Comparison of ENCODE assay signal across 14 cellular contexts in the genomic region with DNA sequence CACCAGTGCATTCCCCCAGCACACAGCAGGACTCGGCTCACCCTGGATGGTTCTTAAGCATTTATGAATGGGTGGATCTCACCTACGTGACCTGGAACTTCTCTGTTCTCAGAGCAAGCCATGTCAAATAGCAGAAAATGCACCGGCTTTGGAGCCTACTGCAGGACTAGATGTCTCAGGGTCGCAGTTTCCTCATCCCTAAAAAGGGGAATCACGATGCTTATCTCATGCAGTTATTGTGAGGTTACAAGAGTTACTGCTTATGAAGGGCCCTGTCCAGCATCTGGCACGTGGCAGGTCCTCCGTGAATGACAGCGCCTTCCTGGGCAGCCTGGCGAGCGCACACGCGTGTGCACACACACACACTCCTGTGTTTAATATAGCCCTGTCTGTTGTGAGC.
DNase-seq lines count a peak whose midpoint lies in the region; ATAC-seq and TF ChIP-seq lines count a peak whose summit lies in the region.
"Had no signal": no experiment of that assay in that cellular context is flagged by ENCODE, and none has a peak within 500 bp of the region (broad histone marks: within the 10 kb centered on the region; RNA-seq: fewer than 3 reads in every experiment).

No MANE protein-coding gene starts in this region.

- TF ChIP-seq RAD21 in neural cell (conservative IDR thresholded peaks at IDR 0.05) = no peak

- H3K4me2 ChIP-seq in DND-41 (ENCODE audit: insufficient read depth, low read length) (peak overlapping the region; percentile 38), neural cell (ENCODE audit: low read length) (no peak overlapping the region)

- CTCF ChIA-PET in activated CD4-positive, alpha-beta memory T cell treated with anti-CD3 and anti-CD28 coated beads, Interleukin-2, amount 10 ng/mL, durations not matched to agents 7 days and 5 days (lab: Charles Lee) = interaction anchor here (0.6 kb wide), 1 partner anchor 43 kb away, joined by 4 read pairs; no protein-coding TSS in a partner anchor

- no peaks in the 10 kb centered on the region for H4K20me1 ChIP-seq in DND-41 (ENCODE audit: insufficient read depth, low read length)
- no peaks in the 10 kb centered on the region for H4K20me1 ChIP-seq in neural cell (ENCODE audit: insufficient read depth)

- no peak for DNase-seq in CD14-positive monocyte (ENCODE audit: low spot score)
- no peak for DNase-seq in DND-41
- no peak for DNase-seq in activated CD4-positive, alpha-beta memory T cell treated with anti-CD3 and anti-CD28 coated beads, Interleukin-2, amount 10 ng/mL, durations not matched to agents 7 days and 5 days
- DNase-seq in SK-N-DZ (ENCODE audit: low spot score) = no peak
- DNase-seq: activated CD4-positive, alpha-beta T cell treated with anti-CD3 and anti-CD28 coated beads, Interleukin-2, amount 50 U/mL, for 4 hours; central memory CD4-positive, alpha-beta T cell; NCI-H1417; NCI-H446; stimulated activated CD8-positive, alpha-beta memory T cell treated with anti-CD3 and anti-CD28 coated beads, Interleukin-4, amount 100 ng/mL, for 48 hours had no signal

- no peak overlapping the region for H3K4me3 Mint-ChIP-seq in CD14-positive monocyte
- H3K4me3 Mint-ChIP-seq in activated CD4-positive, alpha-beta memory T cell treated with anti-CD3 and anti-CD28 coated beads, Interleukin-2, amount 10 ng/mL, durations not matched to agents 7 days and 5 days = peak overlapping the region; percentile 4

- TF ChIP-seq CTCF in CD14-positive monocyte (IDR thresholded peaks at IDR 0.05) (no peak), DND-41 (IDR thresholded peaks at IDR 0.05; ENCODE audit: borderline replicate concordance, extremely low read depth, low read length, poor library complexity, severe bottlenecking) (no peak), neural cell (IDR thresholded peaks at IDR 0.05; ENCODE audit: poor library complexity, severe bottlenecking) (no peak)

- H3F3A ChIP-seq in neural cell (ENCODE audit: insufficient read depth, low read length, poor library complexity, severe bottlenecking) = peaks cover 5% of the 10 kb centered on the region

- no peak for TF ChIP-seq EP300 in neural cell (conservative IDR thresholded peaks at IDR 0.05; ENCODE audit: poor library complexity, severe bottlenecking)

- H3K36me3 Mint-ChIP-seq in CD14-positive monocyte = peaks cover 29 to 33% of the 10 kb centered on the region in 2 donors
- peaks cover 36% of the 10 kb centered on the region for H3K36me3 Mint-ChIP-seq in activated CD4-positive, alpha-beta memory T cell treated with anti-CD3 and anti-CD28 coated beads, Interleukin-2, amount 10 ng/mL, durations not matched to agents 7 days and 5 days (ENCODE audit: low read depth)

- H3K4me1 ChIP-seq in DND-41 (ENCODE audit: insufficient read depth, low read length) = peaks cover 81% of the 10 kb centered on the region

- no peaks in the 10 kb centered on the region for H3K27me3 Mint-ChIP-seq in CD14-positive monocyte (ENCODE audit: low read depth in 3 of 3)
- no peaks in the 10 kb centered on the region for H3K27me3 Mint-ChIP-seq in activated CD4-positive, alpha-beta memory T cell treated with anti-CD3 and anti-CD28 coated beads, Interleukin-2, amount 10 ng/mL, durations not matched to agents 7 days and 5 days
- H3K27me3 Mint-ChIP-seq: IgD-negative memory B cell had no signal

- peak overlapping the region; percentile 26 to 83 (median 63) for H3K27ac Mint-ChIP-seq in CD14-positive monocyte
- H3K27ac Mint-ChIP-seq in activated CD4-positive, alpha-beta memory T cell treated with anti-CD3 and anti-CD28 coated beads, Interleukin-2, amount 10 ng/mL, durations not matched to agents 7 days and 5 days = peak overlapping the region; percentile 69

- H3K27me3 ChIP-seq in DND-41 (ENCODE audit: insufficient read depth, low read length, poor library complexity) (no peaks in the 10 kb centered on the region), neural cell (ENCODE audit: insufficient read depth, low read depth, low read length) (no peaks in the 10 kb centered on the region)

- peaks cover 58% of the 10 kb centered on the region for H3K4me1 Mint-ChIP-seq in CD14-positive monocyte
- peaks cover 72% of the 10 kb centered on the region for H3K4me1 Mint-ChIP-seq in activated CD4-positive, alpha-beta memory T cell treated with anti-CD3 and anti-CD28 coated beads, Interleukin-2, amount 10 ng/mL, durations not matched to agents 7 days and 5 days

- H3K79me2 ChIP-seq in DND-41 (ENCODE audit: insufficient read depth, low read length) (peaks cover 88% of the 10 kb centered on the region), neural cell (replicated peaks; ENCODE audit: insufficient read depth, low read length) (no peaks in the 10 kb centered on the region)

- H3K36me3 ChIP-seq in DND-41 (ENCODE audit: insufficient read depth, low read length) (peaks cover 31% of the 10 kb centered on the region), neural cell (ENCODE audit: insufficient read depth, low read length) (no peaks in the 10 kb centered on the region)

- H3K9me2 ChIP-seq in neural cell (ENCODE audit: insufficient read depth, low read length) = no peaks in the 10 kb centered on the region

- H3K4me3 ChIP-seq in DND-41 (ENCODE audit: low read depth in 1 of 2, low read length in 2 of 2) (no peak overlapping the region), neural cell (ENCODE audit: low read length) (no peak overlapping the region)

- POLR2A ChIA-PET in activated CD4-positive, alpha-beta memory T cell treated with anti-CD3 and anti-CD28 coated beads, Interleukin-2, amount 10 ng/mL, durations not matched to agents 7 days and 5 days (lab: Charles Lee) = no interaction called here

- H3K9me3 ChIP-seq in DND-41 (ENCODE audit: insufficient read depth, low read length, severe bottlenecking) (no peaks in the 10 kb centered on the region), neural cell (ENCODE audit: low read length) (no peaks in the 10 kb centered on the region)

- H3K9me3 Mint-ChIP-seq in CD14-positive monocyte = no peaks in the 10 kb centered on the region
- no peaks in the 10 kb centered on the region for H3K9me3 Mint-ChIP-seq in activated CD4-positive, alpha-beta memory T cell treated with anti-CD3 and anti-CD28 coated beads, Interleukin-2, amount 10 ng/mL, durations not matched to agents 7 days and 5 days
- H3K9me3 Mint-ChIP-seq: IgD-negative memory B cell had no signal

- peak overlapping the region; percentile 69 for H3K27ac ChIP-seq in DND-41 (ENCODE audit: low read length)
- peak overlapping the region; percentile 83 for H3K27ac ChIP-seq in neural cell (ENCODE audit: low read length)

- intact Hi-C loops in CD14-positive monocyte (cut with micrococcal nuclease) = no loop called here

- H2AFZ ChIP-seq in DND-41 (ENCODE audit: low read depth, low read length) (no peak overlapping the region), neural cell (ENCODE audit: low read depth, low read length) (no peak overlapping the region)

- ATAC-seq in DND-41 (ENCODE audit: insufficient read depth, low read depth) (no peak), HG03469 (IDR thresholded peaks at IDR 0.05; ENCODE audit: unreplicated experiment) (no peak), GM19455 (IDR thresholded peaks at IDR 0.05; ENCODE audit: unreplicated experiment) (no peak)
- ATAC-seq: Panc1 had no signal

- H3K9ac ChIP-seq in DND-41 (ENCODE audit: low read depth, low read length) (peak overlapping the region; percentile 23; the same call in 1 of the 2 replicates), neural cell (ENCODE audit: low read length) (peak overlapping the region; percentile 25)

TF ChIP-seq in neural cell, 6 proteins besides CTCF, POLR2A, EP300 and RAD21:
- TF ChIP-seq POLR2AphosphoS5 (IDR thresholded peaks at IDR 0.05) = no peak
TF ChIP-seq in neural cell: peak in this region for 0.
